In the genomic region with DNA sequence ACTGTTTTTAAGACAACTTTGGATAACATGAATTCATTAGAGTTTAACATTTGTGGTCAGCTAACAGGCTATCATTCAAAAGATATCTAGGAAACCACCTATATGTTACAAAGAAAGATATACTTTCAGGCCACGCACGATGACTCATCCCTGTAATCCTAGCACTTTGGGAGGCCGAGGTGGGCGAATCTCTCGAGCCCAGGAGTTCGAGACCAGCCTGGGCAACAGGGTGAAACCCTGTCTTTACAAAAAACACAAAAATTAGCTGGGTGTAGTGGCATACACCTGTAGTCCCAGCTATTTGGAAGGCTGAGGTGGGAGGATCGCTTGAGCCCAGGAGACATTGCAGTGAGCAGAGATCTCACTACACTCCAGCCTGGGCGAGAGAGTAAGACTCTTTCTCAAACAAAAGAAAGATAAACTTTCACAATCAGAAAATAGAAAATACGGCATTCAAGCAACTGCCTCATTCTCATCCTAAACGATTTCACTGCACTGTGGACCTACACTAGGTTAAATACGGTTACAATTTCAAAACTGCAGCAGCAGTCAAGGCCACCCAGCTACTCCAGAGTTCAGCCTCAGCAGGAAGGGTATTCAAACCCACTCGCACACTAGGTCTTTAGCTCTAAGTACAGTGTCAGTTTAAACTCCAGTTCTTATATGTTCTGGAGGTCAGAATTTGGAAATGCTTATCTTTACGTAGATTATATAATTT, we compare ENCODE assay signal across 23 cellular contexts.
DNase-seq lines count a peak whose midpoint lies in the region; ATAC-seq lines count a peak whose summit lies in the region.
"Had no signal": no experiment of that assay in that cellular context is flagged by ENCODE, and none has a peak within 500 bp of the region (broad histone marks: within the 10 kb centered on the region; RNA-seq: fewer than 3 reads in every experiment).

No MANE protein-coding gene starts in this region.

- no peaks in the 10 kb centered on the region for H3K36me3 Mint-ChIP-seq in activated naive CD8-positive, alpha-beta T cell treated with anti-CD3 and anti-CD28 coated beads, Interleukin-2, amount 50 U/mL, for 24 hours (ENCODE audit: low read depth)
- H3K36me3 Mint-ChIP-seq: memory B cell, natural killer cell had no signal

- H2BK12ac ChIP-seq in trophoblast cell (ENCODE audit: low read length) = no peak overlapping the region

- no peak overlapping the region for H4K12ac ChIP-seq in trophoblast cell (ENCODE audit: low read depth, low read length)

- H2AK5ac ChIP-seq in trophoblast cell (ENCODE audit: low read length) = no peak overlapping the region

- H3K4me1 ChIP-seq in trophoblast cell (ENCODE audit: control insufficient read depth in 1 of 2, insufficient read depth in 2 of 2, low read length in 2 of 2) = no peaks in the 10 kb centered on the region

- H3K27me3 ChIP-seq in trophoblast cell (ENCODE audit: insufficient read depth, low read length) = no peaks in the 10 kb centered on the region
- H3K27me3 ChIP-seq: heart right ventricle, MG63 had no signal

- DNase-seq in stimulated activated CD4-positive, alpha-beta T cell treated with anti-CD3 and anti-CD28 coated beads, Interleukin-15, amount 100 ng/mL, for 24 hours = peak; percentile 11
- DNase-seq in stimulated activated CD4-positive, alpha-beta T cell treated with anti-CD3 and anti-CD28 coated beads, Interleukin-4, amount 100 ng/mL, for 24 hours = no peak
- DNase-seq in activated naive CD8-positive, alpha-beta T cell treated with anti-CD3 and anti-CD28 coated beads, Interleukin-2, amount 50 U/mL, for 24 hours = peak; percentile 8
- no peak for DNase-seq in trophoblast cell
- no peak for DNase-seq in central memory CD4-positive, alpha-beta T cell
- DNase-seq in activated CD8-positive, alpha-beta memory T cell treated with anti-CD3 and anti-CD28 coated beads, Interleukin-2, amount 50 U/mL, for 4 hours = no peak
- DNase-seq: activated CD4-positive, alpha-beta T cell treated with anti-CD3 and anti-CD28 coated beads, Interleukin-2, amount 10 ng/mL, durations not matched to agents 7 days and 5 days; activated T-cell treated with anti-CD3 and anti-CD28 coated beads, Interleukin-2, amount 50 U/mL, for 48 hours; caudate nucleus; effector memory CD4-positive, alpha-beta T cell; GOT3; heart right ventricle; islet precursor cell; MG63; natural killer cell; NCI-H1930; NCI-H524 treated with DMSO at 0.1 percent for 48 hours had no signal

- no peaks in the 10 kb centered on the region for H3K79me1 ChIP-seq in trophoblast cell (ENCODE audit: low read length)

- H2BK120ac ChIP-seq in trophoblast cell (ENCODE audit: insufficient read depth, low read length, poor library complexity) = no peak overlapping the region

- no peak overlapping the region for H3K23ac ChIP-seq in trophoblast cell (ENCODE audit: low read length)

- no peak overlapping the region for H3K14ac ChIP-seq in trophoblast cell (ENCODE audit: low read length)

- no peak overlapping the region for H3K4me3 ChIP-seq in trophoblast cell (ENCODE audit: low read depth, low read length)
- H3K4me3 ChIP-seq: heart right ventricle, MG63, SK-N-MC, skin epidermis had no signal

- H3K4me1 Mint-ChIP-seq in activated naive CD8-positive, alpha-beta T cell treated with anti-CD3 and anti-CD28 coated beads, Interleukin-2, amount 50 U/mL, for 24 hours = peaks cover 10% of the 10 kb centered on the region
- H3K4me1 Mint-ChIP-seq: memory B cell, natural killer cell had no signal

- no peak overlapping the region for H3K18ac ChIP-seq in trophoblast cell (ENCODE audit: low read length)

- no peak overlapping the region for H3K4ac ChIP-seq in trophoblast cell (ENCODE audit: low read depth, low read length)

- H2AFZ ChIP-seq in trophoblast cell (ENCODE audit: insufficient read depth, low read length, poor library complexity) = no peak overlapping the region

- no peaks in the 10 kb centered on the region for H3K9me3 Mint-ChIP-seq in activated naive CD8-positive, alpha-beta T cell treated with anti-CD3 and anti-CD28 coated beads, Interleukin-2, amount 50 U/mL, for 24 hours
- H3K9me3 Mint-ChIP-seq: memory B cell, natural killer cell had no signal

- no peak overlapping the region for H3K4me2 ChIP-seq in trophoblast cell (ENCODE audit: low read length)

- no peak overlapping the region for H3K27ac ChIP-seq in trophoblast cell (ENCODE audit: low read depth, low read length)
- H3K27ac ChIP-seq: heart right ventricle, SK-N-MC, skin epidermis had no signal

- H3K27ac Mint-ChIP-seq in activated naive CD8-positive, alpha-beta T cell treated with anti-CD3 and anti-CD28 coated beads, Interleukin-2, amount 50 U/mL, for 24 hours = no peak overlapping the region
- H3K27ac Mint-ChIP-seq: activated CD4-positive, alpha-beta T cell treated with anti-CD3 and anti-CD28 coated beads, Interleukin-2, amount 10 ng/mL, durations not matched to agents 7 days and 5 days; memory B cell; natural killer cell; progenitor cell of endocrine pancreas had no signal

- WGBS in trophoblast cell (ENCODE audit: extremely low coverage, insufficient coverage, insufficient read length) = no CpG with 5 or more reads among the region's 13 CpGs

- H3K9ac ChIP-seq in trophoblast cell (ENCODE audit: low read length) = no peak overlapping the region

- peak; percentile 32 for ATAC-seq in HG03432 (IDR thresholded peaks at IDR 0.05; ENCODE audit: unreplicated experiment)
- ATAC-seq in activated naive CD8-positive, alpha-beta T cell treated with anti-CD3 and anti-CD28 coated beads, Interleukin-2, amount 50 U/mL, for 24 hours = no peak
- no peak for ATAC-seq in HG02938 (IDR thresholded peaks at IDR 0.05; ENCODE audit: unreplicated experiment)
- ATAC-seq: heart right ventricle, natural killer cell had no signal

- H3K9me3 ChIP-seq in trophoblast cell (ENCODE audit: insufficient read depth, low read depth, low read length) = no peaks in the 10 kb centered on the region
- H3K9me3 ChIP-seq: MG63 had no signal

- no peaks in the 10 kb centered on the region for H3K27me3 Mint-ChIP-seq in activated naive CD8-positive, alpha-beta T cell treated with anti-CD3 and anti-CD28 coated beads, Interleukin-2, amount 50 U/mL, for 24 hours
- H3K27me3 Mint-ChIP-seq: activated CD4-positive, alpha-beta T cell treated with anti-CD3 and anti-CD28 coated beads, Interleukin-2, amount 10 ng/mL, durations not matched to agents 7 days and 5 days; memory B cell; progenitor cell of endocrine pancreas had no signal

- no peak overlapping the region for H3K4me3 Mint-ChIP-seq in activated naive CD8-positive, alpha-beta T cell treated with anti-CD3 and anti-CD28 coated beads, Interleukin-2, amount 50 U/mL, for 24 hours
- H3K4me3 Mint-ChIP-seq: activated CD4-positive, alpha-beta T cell treated with anti-CD3 and anti-CD28 coated beads, Interleukin-2, amount 10 ng/mL, durations not matched to agents 7 days and 5 days; memory B cell; natural killer cell had no signal

- no peak overlapping the region for H4K91ac ChIP-seq in trophoblast cell (ENCODE audit: low read depth, low read length)

- no peaks in the 10 kb centered on the region for H3K79me2 ChIP-seq in trophoblast cell (ENCODE audit: control insufficient read depth, insufficient read depth, low read length, poor library complexity)

- peak overlapping the region; percentile 38 for H4K8ac ChIP-seq in trophoblast cell (ENCODE audit: low read depth, low read length)

- H2BK5ac ChIP-seq in trophoblast cell (ENCODE audit: low read depth, low read length, poor library complexity) = no peak overlapping the region

- no peaks in the 10 kb centered on the region for H3K36me3 ChIP-seq in trophoblast cell (ENCODE audit: control insufficient read depth in 1 of 2, insufficient read depth in 2 of 2, low read length in 2 of 2)
- H3K36me3 ChIP-seq: heart right ventricle, MG63 had no signal

Comparison
In these comparisons a context has a peak if more than half of its experiments do, and no peak if none do; other contexts are left out.
1. DNase-seq: peak in stimulated activated CD4-positive, alpha-beta T cell treated with anti-CD3 and anti-CD28 coated beads, Interleukin-15, amount 100 ng/mL, for 24 hours (single experiment) and activated naive CD8-positive, alpha-beta T cell treated with anti-CD3 and anti-CD28 coated beads, Interleukin-2, amount 50 U/mL, for 24 hours (single experiment); none in stimulated activated CD4-positive, alpha-beta T cell treated with anti-CD3 and anti-CD28 coated beads, Interleukin-4, amount 100 ng/mL, for 24 hours (single experiment), trophoblast cell (0 of 2), central memory CD4-positive, alpha-beta T cell (single experiment) and activated CD8-positive, alpha-beta memory T cell treated with anti-CD3 and anti-CD28 coated beads, Interleukin-2, amount 50 U/mL, for 4 hours (single experiment).